In genomic region chr15:75451674-75452363, GRCh38 we compare ENCODE assay signal across 8 cellular contexts. TPM values are rescaled to one million over a fixed set of nuclear protein-coding genes. Genes with fewer than 3 reads are reported as not detected.
A peak's percentile ranks its signal among the peaks of the same experiment; 100 is the strongest.
DNase-seq lines count a peak whose midpoint lies in the region; ATAC-seq and TF ChIP-seq lines count a peak whose summit lies in the region.

TSS of gene SIN3A (minus strand) at chr15:75451690. CDS start at chr15:75430375, 21,315 bp downstream.

- H3K36me3 ChIP-seq in KMS-11 (ENCODE audit: insufficient read depth) (no peaks in the 10 kb centered on the region), Peyer's patch (peaks cover 0 to 3% (median 0%) of the 10 kb centered on the region in 3 donors), muscle layer of colon (ENCODE audit: insufficient read depth, low read length) (no peaks in the 10 kb centered on the region)

- H3K27ac ChIP-seq in KMS-11 (peak within 1 kb of the TSS; percentile 97), Peyer's patch (peak within 1 kb of the TSS; percentile 97 to 100 (median 98)), muscle layer of colon (ENCODE audit: low read depth, low read length) (peak within 1 kb of the TSS; percentile 99)

- peak within 1 kb of the TSS; percentile 76 for H3K4me2 ChIP-seq in KMS-11

- H3K9ac ChIP-seq in KMS-11 (peak within 1 kb of the TSS; percentile 91), muscle layer of colon (ENCODE audit: low read length) (peak within 1 kb of the TSS; percentile 89)

- H3K4me1 ChIP-seq in KMS-11 (ENCODE audit: low read depth, poor library complexity, severe bottlenecking) (peaks cover 21% of the 10 kb centered on the region), Peyer's patch (peaks cover 0 to 19% (median 2%) of the 10 kb centered on the region in 4 donors), muscle layer of colon (ENCODE audit: insufficient read depth, low read length) (peaks cover 17% of the 10 kb centered on the region)

- ATAC-seq in GM21737 (IDR thresholded peaks at IDR 0.05; ENCODE audit: unreplicated experiment) (peak; percentile 37), esophagus mucosa (peak; percentile 70)

- peak within 1 kb of the TSS; percentile 33 for H3K4me3 ChIP-seq in KMS-11 (IDR thresholded peaks at IDR 0.05; ENCODE audit: insufficient read depth, low read depth, low read length)
- peak within 1 kb of the TSS; percentile 88 to 98 (median 93) for H3K4me3 ChIP-seq in Peyer's patch
- peak within 1 kb of the TSS; percentile 66 to 98 for H3K4me3 ChIP-seq in muscle layer of colon (ENCODE audit: low read depth in 1 of 2, low read length in 2 of 2)

- H3K79me2 ChIP-seq in KMS-11 (ENCODE audit: insufficient read depth, low read depth) = peaks cover 42% of the 10 kb centered on the region

- TF ChIP-seq CTCF in KMS-11 (conservative IDR thresholded peaks at IDR 0.05; ENCODE audit: low read depth, low read length) (no peak), Peyer's patch (IDR thresholded peaks at IDR 0.05) (no peak)

- H3K9me3 ChIP-seq in Peyer's patch (no peaks in the 10 kb centered on the region), muscle layer of colon (ENCODE audit: low read length) (no peaks in the 10 kb centered on the region)

- peak in 1 of 2 donors; percentile 67 for TF ChIP-seq POLR2A in Peyer's patch (IDR thresholded peaks at IDR 0.05)

- peaks cover 13% of the 10 kb centered on the region for H4K20me1 ChIP-seq in KMS-11 (ENCODE audit: insufficient read depth)

- DNase-seq in DMS114 treated with DMSO at 0.1 percent for 48 hours (lab: John Stamatoyannopoulos, UW; ENCODE audit: unreplicated experiment) = peak; percentile 100
- DNase-seq in Peyer's patch = peak; percentile 97 to 100 (median 99)
- peak; percentile 99 for DNase-seq in activated T-cell treated with anti-CD3 and anti-CD28 coated beads, Interleukin-2, amount 50 U/mL, for 48 hours
- peak; percentile 99 for DNase-seq in stimulated activated CD8-positive, alpha-beta memory T cell treated with anti-CD3 and anti-CD28 coated beads, Interleukin-7, amount 100 ng/mL, for 24 hours (ENCODE audit: low read depth)

- no peak within 1 kb of the TSS for H2AFZ ChIP-seq in KMS-11 (ENCODE audit: low read depth)

- H3K27me3 ChIP-seq in KMS-11 (ENCODE audit: insufficient read depth, low read depth) (no peaks in the 10 kb centered on the region), Peyer's patch (no peaks in the 10 kb centered on the region), muscle layer of colon (ENCODE audit: control insufficient read depth in 1 of 2, insufficient read depth in 2 of 2, low read length in 2 of 2) (no peaks in the 10 kb centered on the region)

RNA-seq across cellular contexts. Expression of gene SIN3A, which starts in this region (rescaled TPM):
- total RNA-seq in Peyer's patch (10 to 100 TPM; 31.5 to 53.6 (median 35.2) TPM), esophagus mucosa (28.5 TPM)

Comparison
In these comparisons a context has a peak if more than half of its experiments do, and no peak if none do; other contexts are left out.
1. Peak in every context shown above with its lines: DNase-seq, ATAC-seq, H3K4me3 ChIP-seq and H3K27ac ChIP-seq.
2. H3K4me3 ChIP-seq: peak in every context shown above with its lines; median percentile 93 in Peyer's patch; 82 in muscle layer of colon; 33 in KMS-11.